In genomic region chr3:27429909-27430308, GRCh38 we compare ENCODE assay signal across 1 cellular context.
TF ChIP-seq lines count a peak whose summit lies in the region.

No MANE protein-coding gene starts in this region.

TF ChIP-seq in IMR-90, 13 proteins besides CTCF, POLR2A, EP300 and RAD21:
- TF ChIP-seq BHLHE40 (IDR thresholded peaks at IDR 0.05; ENCODE audit: low read depth, low read length) (no peak), MAFK (IDR thresholded peaks at IDR 0.05; ENCODE audit: low read depth, low read length) (peak; percentile 81), RFX5 (IDR thresholded peaks at IDR 0.05; ENCODE audit: low read depth, low read length) (no peak), NFE2L2 (IDR thresholded peaks at IDR 0.05; ENCODE audit: low read depth, low read length) (no peak)
